ENCODE assay signal across 8 cellular contexts in the genomic region with DNA sequence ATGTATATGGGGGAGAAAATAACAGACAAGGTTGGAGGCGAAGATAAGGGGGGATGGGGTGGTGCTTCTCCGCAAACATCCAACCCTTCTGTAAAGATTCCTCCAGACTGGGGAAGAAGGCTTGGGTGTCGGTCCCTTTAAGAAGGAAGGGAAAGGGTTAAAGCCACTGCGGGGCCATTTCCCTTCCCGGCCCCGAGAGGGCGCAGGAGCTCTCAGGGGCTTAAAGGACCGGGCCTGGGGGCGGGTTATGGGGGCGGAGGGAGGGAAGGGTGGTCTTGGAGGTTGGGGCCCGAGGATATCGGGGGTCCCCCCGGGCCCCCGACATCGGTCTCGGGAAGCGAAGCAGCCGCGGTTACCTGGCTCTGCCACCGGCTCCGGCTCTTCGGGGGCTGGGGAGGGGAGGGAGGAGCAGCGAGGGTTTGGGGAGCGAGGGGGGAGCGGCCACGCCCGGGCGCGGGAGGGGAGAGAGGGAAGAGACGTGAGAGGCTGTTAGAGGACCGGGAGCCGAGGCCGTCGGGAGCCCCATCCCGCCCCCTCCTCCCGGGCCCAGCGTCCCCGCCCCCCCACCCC. TPM values are rescaled to one million over a fixed set of nuclear protein-coding genes. Genes with fewer than 3 reads are reported as not detected.
DNase-seq lines count a peak whose midpoint lies in the region; ATAC-seq, FAIRE-seq and TF ChIP-seq lines count a peak whose summit lies in the region.

No MANE protein-coding gene starts in this region.

- 3% methylated on average over 17 of the region's 38 CpGs for WGBS in HepG2 (ENCODE audit: low lambda C conversion rate)

- no peak for TF ChIP-seq EP300 in HepG2 (IDR thresholded peaks at IDR 0.05; ENCODE audit: low read depth in 2 of 2, low read length in 2 of 2)
- no peak for TF ChIP-seq EP300 in HepG2 (CRISPR knock-in tag; IDR thresholded peaks at IDR 0.05; ENCODE audit: borderline replicate concordance)

- FAIRE-seq in HepG2 (lab: Jason Lieb, UNC): no peak

- peaks cover 25% of the 10 kb centered on the region for H3K4me1 ChIP-seq in left ventricle myocardium inferior
- peaks cover 20% of the 10 kb centered on the region; the same call in 1 of the 2 replicates for H3K4me1 ChIP-seq in HepG2 (ENCODE audit: insufficient read depth, low read length)

- DNase-seq in left ventricle myocardium inferior: no peak
- DNase-seq in Right ventricle myocardium superior: no peak
- peak; percentile 35 for DNase-seq in NCI-H1048 (lab: John Stamatoyannopoulos, UW)
- no peak for DNase-seq in HepG2 (ENCODE audit: low spot score)
- no peak for DNase-seq in C1 segment of cervical spinal cord (lab: John Stamatoyannopoulos, UW)

- H3K27me3 ChIP-seq in left ventricle myocardium inferior (ENCODE audit: low read depth): peaks cover 84% of the 10 kb centered on the region
- H3K27me3 ChIP-seq in HepG2 (ENCODE audit: control insufficient read depth in 1 of 2, insufficient read depth in 2 of 2, low read length in 2 of 2): peaks cover 0 to 23% of the 10 kb centered on the region in 2 experiments; a peak in 2 of 5 replicates

- TF ChIP-seq CTCF in left ventricle myocardium inferior (IDR thresholded peaks at IDR 0.05; ENCODE audit: borderline replicate concordance) (peak; percentile 47), VCaP (conservative IDR thresholded peaks at IDR 0.05) (peak; percentile 94), HepG2 (CRISPR knock-in tag; IDR thresholded peaks at IDR 0.05) (peak; percentile 62)

- POLR2A ChIA-PET in HepG2 (lab: Yijun Ruan, JAX): interaction anchor here (1.2 to 1.7 kb wide), 3 partner anchors 13 to 316 kb away, joined by 3 to 6 read pairs (median 3); partner anchors contain the start of gene ISOC2

- H3K4me2 ChIP-seq in HepG2 (ENCODE audit: low read depth, low read length): peak overlapping the region; percentile 7; the same call in 1 of the 2 replicates

- TF ChIP-seq RAD21 in HepG2 (CRISPR knock-in tag; IDR thresholded peaks at IDR 0.05): no peak

- no peak for ATAC-seq in Right ventricle myocardium superior (ENCODE audit: poor library complexity)
- ATAC-seq in HepG2: peak; percentile 17; the same call in 2 of the 3 replicates
- no peak for ATAC-seq in HG03135 (IDR thresholded peaks at IDR 0.05; ENCODE audit: unreplicated experiment)
- no peak for ATAC-seq in HG03342 (IDR thresholded peaks at IDR 0.05; ENCODE audit: unreplicated experiment)

- no peaks in the 10 kb centered on the region for H3K79me2 ChIP-seq in HepG2 (ENCODE audit: insufficient read depth, low read length)

- H3K36me3 ChIP-seq in left ventricle myocardium inferior (peaks cover 7% of the 10 kb centered on the region), HepG2 (replicated peaks in 1 of 2; ENCODE audit: control insufficient read depth in 1 of 2, insufficient read depth in 2 of 2, low read length in 2 of 2) (no peaks in the 10 kb centered on the region)

- H4K20me1 ChIP-seq in HepG2 (ENCODE audit: insufficient read depth, low read length): no peaks in the 10 kb centered on the region

- H3K4me3 ChIP-seq in left ventricle myocardium inferior: no peak overlapping the region
- peak overlapping the region in 2 of 3 experiments; percentile 36 to 46; a peak in 2 of 6 replicates for H3K4me3 ChIP-seq in HepG2 (replicated peaks in 1 of 3; ENCODE audit: insufficient read depth in 1 of 3, low read depth in 2 of 3, low read length in 3 of 3)

- H3K9ac ChIP-seq in HepG2 (ENCODE audit: insufficient read depth, low read depth, low read length): no peak overlapping the region

- in situ Hi-C loops in HepG2 (cut with HindIII; ENCODE audit: extremely low pct_ligation_motif_present, low pct_unique_long_range_greater_than_20kb): loop anchor here (5.0 kb wide), 1 partner anchor 261 kb away; the partner anchor contains the start of gene UBE2S

- no peak for TF ChIP-seq POLR2A in HepG2 (IDR thresholded peaks at IDR 0.05; ENCODE audit: insufficient read depth in 1 of 2, low read depth in 2 of 2, low read length in 2 of 2)

- no TSS peak for BruUV-seq in HepG2 (replicated peaks; lab: Mats Ljungman, UMichigan)

- H3K9me3 ChIP-seq in left ventricle myocardium inferior (replicated peaks): no peaks in the 10 kb centered on the region
- no peaks in the 10 kb centered on the region for H3K9me3 ChIP-seq in HepG2 (ENCODE audit: low read length)

- CTCF ChIA-PET in HepG2 (lab: Yijun Ruan, JAX; ENCODE audit: low intra/inter-chr PET ratio, low total read pairs): interaction anchor here (0.7 kb wide), 1 partner anchor 15 kb away, joined by 3 read pairs; no protein-coding TSS in a partner anchor

- H3K27ac ChIP-seq in left ventricle myocardium inferior (replicated peaks): no peak overlapping the region
- H3K27ac ChIP-seq in VCaP: peak overlapping the region; percentile 56; the same call in 1 of the 2 replicates
- no peak overlapping the region for H3K27ac ChIP-seq in HepG2 (ENCODE audit: extremely low read length, insufficient read depth, low read length)

- intact Hi-C loops in left ventricle myocardium inferior (cut with micrococcal nuclease) (no loop called here), Right ventricle myocardium superior (cut with DNase I) (loop anchor here (10.0 kb wide), 2 partner anchors 359 to 489 kb away; no protein-coding TSS in a partner anchor), HepG2 (cut with micrococcal nuclease; ENCODE audit: unreplicated experiment) (no loop called here)

- H2AFZ ChIP-seq in HepG2 (ENCODE audit: low read length): no peak overlapping the region

RNA-seq across cellular contexts. Expression of gene TNNT1, which starts 2.8 kb away (rescaled TPM):
- total RNA-seq in left ventricle myocardium inferior: 140 TPM
- 54.1 TPM for total RNA-seq in Right ventricle myocardium superior
- total RNA-seq in HepG2 (2016; rRNA removed; fragmentation: Illumina TruSeq; extraction: Trizol): 1.3 and 1.4 TPM in 2 replicates
- total RNA-seq in HepG2 (2016; cell fraction: cytosol; rRNA removed; fragmentation: Illumina TruSeq; extraction: Trizol; ENCODE audit: low read depth): 0.91 and 3.3 TPM in 2 replicates
- total RNA-seq in HepG2 (2016; cell fraction: insoluble cytoplasmic fraction; rRNA removed; fragmentation: Illumina TruSeq; extraction: Trizol): 1.3 and 1.5 TPM in 2 replicates
- total RNA-seq in HepG2 (2016; cell fraction: membrane; rRNA removed; fragmentation: Illumina TruSeq; extraction: Trizol): 3.2 and 3.6 TPM in 2 replicates
- total RNA-seq in HepG2 (2016; cell fraction: nucleus; rRNA removed; fragmentation: Illumina TruSeq; extraction: Trizol): 0.99 and 1.1 TPM in 2 replicates
- 1.3 and 2.4 TPM in 2 replicates for polyA plus RNA-seq in HepG2 (2011; rRNA removed)
- 2.1 and 2.2 TPM in 2 replicates for polyA plus RNA-seq in HepG2 (2011; cell fraction: cytosol; rRNA removed)
- 1.6 and 1.8 TPM in 2 replicates for polyA plus RNA-seq in HepG2 (2011; cell fraction: nucleus; rRNA removed)
- 1.8 and 3.8 TPM in 2 replicates for polyA plus RNA-seq in HepG2 (2012)
- polyA plus RNA-seq in HepG2 (2016; cell fraction: cytosol; fragmentation: Illumina TruSeq; extraction: Trizol; ENCODE audit: low read depth): 3.1 and 3.6 TPM in 2 replicates
- polyA plus RNA-seq in HepG2 (2016; cell fraction: insoluble cytoplasmic fraction; fragmentation: Illumina TruSeq; extraction: Trizol; ENCODE audit: low read depth): 0.81 and 1.7 TPM in 2 replicates
- 2.3 and 3.5 TPM in 2 replicates for polyA plus RNA-seq in HepG2 (2016; cell fraction: membrane; fragmentation: Illumina TruSeq; extraction: Trizol; ENCODE audit: low read depth)
- 1.7 and 2.1 TPM in 2 replicates for polyA plus RNA-seq in HepG2 (2016; cell fraction: nucleus; fragmentation: Illumina TruSeq; extraction: Trizol; ENCODE audit: insufficient read depth, low read depth)
- polyA minus RNA-seq in HepG2 (2011; rRNA and poly(A)+ RNA removed; ENCODE audit: low replicate concordance): 0.64 and 6.2 TPM in 2 replicates
- polyA minus RNA-seq in HepG2 (2011; cell fraction: cytosol; rRNA and poly(A)+ RNA removed): 2.5 TPM in 1 of 2 replicates, not detected in the other
- 1.0 TPM in 1 of 2 replicates, not detected in the other for polyA minus RNA-seq in HepG2 (2011; cell fraction: nucleus; rRNA and poly(A)+ RNA removed)

RNA-seq across cellular contexts. Expression of gene TNNI3, which starts 11.4 kb away (rescaled TPM):
- total RNA-seq in left ventricle myocardium inferior (7,701 TPM), Right ventricle myocardium superior (4,564 TPM), HepG2 (2016; rRNA removed; fragmentation: Illumina TruSeq; extraction: Trizol) (3.5 and 3.7 TPM in 2 replicates)
- 1.9 and 3.2 TPM in 2 replicates for total RNA-seq in HepG2 (2016; cell fraction: cytosol; rRNA removed; fragmentation: Illumina TruSeq; extraction: Trizol; ENCODE audit: low read depth)
- total RNA-seq in HepG2 (2016; cell fraction: insoluble cytoplasmic fraction; rRNA removed; fragmentation: Illumina TruSeq; extraction: Trizol): 3.8 and 5.6 TPM in 2 replicates
- 2.0 and 2.4 TPM in 2 replicates for total RNA-seq in HepG2 (2016; cell fraction: membrane; rRNA removed; fragmentation: Illumina TruSeq; extraction: Trizol)
- 1.6 and 2.3 TPM in 2 replicates for total RNA-seq in HepG2 (2016; cell fraction: nucleus; rRNA removed; fragmentation: Illumina TruSeq; extraction: Trizol)
- 3.7 TPM in 2 replicates for polyA plus RNA-seq in HepG2 (2011; rRNA removed)
- 4.8 and 5.7 TPM in 2 replicates for polyA plus RNA-seq in HepG2 (2011; cell fraction: cytosol; rRNA removed)
- 2.4 and 3.1 TPM in 2 replicates for polyA plus RNA-seq in HepG2 (2011; cell fraction: nucleus; rRNA removed)
- 4.6 and 9.0 TPM in 2 replicates for polyA plus RNA-seq in HepG2 (2012)
- 1.5 and 2.8 TPM in 2 replicates for polyA plus RNA-seq in HepG2 (2016; cell fraction: cytosol; fragmentation: Illumina TruSeq; extraction: Trizol; ENCODE audit: low read depth)
- 4.3 and 5.1 TPM in 2 replicates for polyA plus RNA-seq in HepG2 (2016; cell fraction: insoluble cytoplasmic fraction; fragmentation: Illumina TruSeq; extraction: Trizol; ENCODE audit: low read depth)
- polyA plus RNA-seq in HepG2 (2016; cell fraction: membrane; fragmentation: Illumina TruSeq; extraction: Trizol; ENCODE audit: low read depth): 1.1 and 1.6 TPM in 2 replicates
- 3.4 TPM in 2 replicates for polyA plus RNA-seq in HepG2 (2016; cell fraction: nucleus; fragmentation: Illumina TruSeq; extraction: Trizol; ENCODE audit: insufficient read depth, low read depth)
- 0.48 and 0.75 TPM in 2 replicates for polyA minus RNA-seq in HepG2 (2011; rRNA and poly(A)+ RNA removed; ENCODE audit: low replicate concordance)
- polyA minus RNA-seq in HepG2 (2011; cell fraction: cytosol; rRNA and poly(A)+ RNA removed): not detected in 2 replicates
- polyA minus RNA-seq in HepG2 (2011; cell fraction: nucleus; rRNA and poly(A)+ RNA removed): not detected in 2 replicates

RNA-seq across cellular contexts. Expression of gene DNAAF3, which starts 20.2 kb away (rescaled TPM):
- total RNA-seq in left ventricle myocardium inferior (1.8 TPM), Right ventricle myocardium superior (0.59 TPM), HepG2 (2016; rRNA removed; fragmentation: Illumina TruSeq; extraction: Trizol) (0.40 and 0.41 TPM in 2 replicates)
- total RNA-seq in HepG2 (2016; cell fraction: cytosol; rRNA removed; fragmentation: Illumina TruSeq; extraction: Trizol; ENCODE audit: low read depth): 0.40 TPM in 1 of 2 replicates, not detected in the other
- total RNA-seq in HepG2 (2016; cell fraction: insoluble cytoplasmic fraction; rRNA removed; fragmentation: Illumina TruSeq; extraction: Trizol): 0.17 and 0.30 TPM in 2 replicates
- 0.17 and 0.34 TPM in 2 replicates for total RNA-seq in HepG2 (2016; cell fraction: membrane; rRNA removed; fragmentation: Illumina TruSeq; extraction: Trizol)
- total RNA-seq in HepG2 (2016; cell fraction: nucleus; rRNA removed; fragmentation: Illumina TruSeq; extraction: Trizol): 0.66 and 1.1 TPM in 2 replicates
- polyA plus RNA-seq in HepG2 (2011; rRNA removed): 0.30 and 0.33 TPM in 2 replicates
- polyA plus RNA-seq in HepG2 (2011; cell fraction: cytosol; rRNA removed): 0.12 and 0.27 TPM in 2 replicates
- polyA plus RNA-seq in HepG2 (2011; cell fraction: nucleus; rRNA removed): 1.0 and 1.6 TPM in 2 replicates
- 0.24 and 0.31 TPM in 2 replicates for polyA plus RNA-seq in HepG2 (2012)
- 0.28 TPM in 1 of 2 replicates, not detected in the other for polyA plus RNA-seq in HepG2 (2016; cell fraction: cytosol; fragmentation: Illumina TruSeq; extraction: Trizol; ENCODE audit: low read depth)
- 0.41 and 0.73 TPM in 2 replicates for polyA plus RNA-seq in HepG2 (2016; cell fraction: insoluble cytoplasmic fraction; fragmentation: Illumina TruSeq; extraction: Trizol; ENCODE audit: low read depth)
- not detected in 2 replicates for polyA plus RNA-seq in HepG2 (2016; cell fraction: membrane; fragmentation: Illumina TruSeq; extraction: Trizol; ENCODE audit: low read depth)
- polyA plus RNA-seq in HepG2 (2016; cell fraction: nucleus; fragmentation: Illumina TruSeq; extraction: Trizol; ENCODE audit: insufficient read depth, low read depth): 1.1 and 1.9 TPM in 2 replicates
- polyA minus RNA-seq in HepG2 (2011; rRNA and poly(A)+ RNA removed; ENCODE audit: low replicate concordance): 0.06 and 16.2 TPM in 2 replicates
- polyA minus RNA-seq in HepG2 (2011; cell fraction: cytosol; rRNA and poly(A)+ RNA removed): not detected in 2 replicates
- 0.26 TPM in 1 of 2 replicates, not detected in the other for polyA minus RNA-seq in HepG2 (2011; cell fraction: nucleus; rRNA and poly(A)+ RNA removed)

RNA-seq across cellular contexts. Expression of gene PPP1R12C, which starts 28.7 kb away (rescaled TPM):
- total RNA-seq in left ventricle myocardium inferior (228 TPM), Right ventricle myocardium superior (126 TPM), HepG2 (2016; rRNA removed; fragmentation: Illumina TruSeq; extraction: Trizol) (13.0 and 29.7 TPM in 2 replicates)
- total RNA-seq in HepG2 (2016; cell fraction: cytosol; rRNA removed; fragmentation: Illumina TruSeq; extraction: Trizol; ENCODE audit: low read depth): 8.7 and 9.6 TPM in 2 replicates
- 10.7 and 30.4 TPM in 2 replicates for total RNA-seq in HepG2 (2016; cell fraction: insoluble cytoplasmic fraction; rRNA removed; fragmentation: Illumina TruSeq; extraction: Trizol)
- total RNA-seq in HepG2 (2016; cell fraction: membrane; rRNA removed; fragmentation: Illumina TruSeq; extraction: Trizol): 16.0 and 19.8 TPM in 2 replicates
- 33.8 and 39.8 TPM in 2 replicates for total RNA-seq in HepG2 (2016; cell fraction: nucleus; rRNA removed; fragmentation: Illumina TruSeq; extraction: Trizol)
- 30.3 and 40.4 TPM in 2 replicates for polyA plus RNA-seq in HepG2 (2011; rRNA removed)
- polyA plus RNA-seq in HepG2 (2011; cell fraction: cytosol; rRNA removed): 13.1 and 19.7 TPM in 2 replicates
- polyA plus RNA-seq in HepG2 (2011; cell fraction: nucleus; rRNA removed): 234 and 309 TPM in 2 replicates
- 30.8 and 39.8 TPM in 2 replicates for polyA plus RNA-seq in HepG2 (2012)
- 16.9 and 17.6 TPM in 2 replicates for polyA plus RNA-seq in HepG2 (2016; cell fraction: cytosol; fragmentation: Illumina TruSeq; extraction: Trizol; ENCODE audit: low read depth)
- polyA plus RNA-seq in HepG2 (2016; cell fraction: insoluble cytoplasmic fraction; fragmentation: Illumina TruSeq; extraction: Trizol; ENCODE audit: low read depth): 21.3 and 29.2 TPM in 2 replicates
- polyA plus RNA-seq in HepG2 (2016; cell fraction: membrane; fragmentation: Illumina TruSeq; extraction: Trizol; ENCODE audit: low read depth): 27.6 and 31.9 TPM in 2 replicates
- 194 and 196 TPM in 2 replicates for polyA plus RNA-seq in HepG2 (2016; cell fraction: nucleus; fragmentation: Illumina TruSeq; extraction: Trizol; ENCODE audit: insufficient read depth, low read depth)
- 20.6 and 25.3 TPM in 2 replicates for polyA minus RNA-seq in HepG2 (2011; rRNA and poly(A)+ RNA removed; ENCODE audit: low replicate concordance)
- polyA minus RNA-seq in HepG2 (2011; cell fraction: cytosol; rRNA and poly(A)+ RNA removed): 6.3 and 6.7 TPM in 2 replicates
- polyA minus RNA-seq in HepG2 (2011; cell fraction: nucleus; rRNA and poly(A)+ RNA removed): 22.7 and 26.5 TPM in 2 replicates

RNA-seq across cellular contexts. Expression of gene SYT5, which starts 33.9 kb away (rescaled TPM):
- total RNA-seq in left ventricle myocardium inferior (not detected), Right ventricle myocardium superior (not detected), HepG2 (2016; rRNA removed; fragmentation: Illumina TruSeq; extraction: Trizol) (not detected in 2 replicates)
- total RNA-seq in HepG2 (2016; cell fraction: cytosol; rRNA removed; fragmentation: Illumina TruSeq; extraction: Trizol; ENCODE audit: low read depth): not detected in 2 replicates
- total RNA-seq in HepG2 (2016; cell fraction: insoluble cytoplasmic fraction; rRNA removed; fragmentation: Illumina TruSeq; extraction: Trizol): not detected in 2 replicates
- total RNA-seq in HepG2 (2016; cell fraction: membrane; rRNA removed; fragmentation: Illumina TruSeq; extraction: Trizol): not detected in 2 replicates
- total RNA-seq in HepG2 (2016; cell fraction: nucleus; rRNA removed; fragmentation: Illumina TruSeq; extraction: Trizol): 0.12 TPM in 1 of 2 replicates, not detected in the other
- polyA plus RNA-seq in HepG2 (2011; rRNA removed): 0.04 TPM in 1 of 2 replicates, not detected in the other
- 0.11 TPM in 1 of 2 replicates, not detected in the other for polyA plus RNA-seq in HepG2 (2011; cell fraction: cytosol; rRNA removed)
- polyA plus RNA-seq in HepG2 (2011; cell fraction: nucleus; rRNA removed): 0.87 and 0.90 TPM in 2 replicates
- polyA plus RNA-seq in HepG2 (2012): 0.24 and 0.25 TPM in 2 replicates
- polyA plus RNA-seq in HepG2 (2016; cell fraction: cytosol; fragmentation: Illumina TruSeq; extraction: Trizol; ENCODE audit: low read depth): not detected in 2 replicates
- not detected in 2 replicates for polyA plus RNA-seq in HepG2 (2016; cell fraction: insoluble cytoplasmic fraction; fragmentation: Illumina TruSeq; extraction: Trizol; ENCODE audit: low read depth)
- polyA plus RNA-seq in HepG2 (2016; cell fraction: membrane; fragmentation: Illumina TruSeq; extraction: Trizol; ENCODE audit: low read depth): not detected in 2 replicates
- polyA plus RNA-seq in HepG2 (2016; cell fraction: nucleus; fragmentation: Illumina TruSeq; extraction: Trizol; ENCODE audit: insufficient read depth, low read depth): not detected in 2 replicates
- polyA minus RNA-seq in HepG2 (2011; rRNA and poly(A)+ RNA removed; ENCODE audit: low replicate concordance): 0.05 and 0.52 TPM in 2 replicates
- not detected in 2 replicates for polyA minus RNA-seq in HepG2 (2011; cell fraction: cytosol; rRNA and poly(A)+ RNA removed)
- polyA minus RNA-seq in HepG2 (2011; cell fraction: nucleus; rRNA and poly(A)+ RNA removed): 0.62 and 2.8 TPM in 2 replicates

Comparison
In these comparisons a context has a peak if more than half of its experiments do, and no peak if none do; other contexts are left out.
1. RNA of gene TNNT1, which starts 2.8 kb away (total RNA-seq): 140 TPM in left ventricle myocardium inferior (single experiment) and 54.1 TPM in Right ventricle myocardium superior (single experiment); 0.91 to 3.6 TPM in HepG2; every median in the first group is over 10 times any median in the second.
2. RNA of gene TNNI3, which starts 11.4 kb away (total RNA-seq): 7,701 TPM in left ventricle myocardium inferior (single experiment) and 4,564 TPM in Right ventricle myocardium superior (single experiment); 1.6 to 5.6 TPM in HepG2; every median in the first group is over 100 times any median in the second.
3. Peak in every context shown above with its lines, with median percentiles within 50 percentile points of each other: CTCF ChIP-seq.